ENCODE assay signal across 1 cellular context in genomic region chr5:79702606-79703380, GRCh38.
A peak's percentile ranks its signal among the peaks of the same experiment; 100 is the strongest.
TF ChIP-seq lines count a peak whose summit lies in the region.

No MANE protein-coding gene starts in this region.

TF ChIP-seq in K562, 482 proteins besides CTCF, POLR2A, EP300 and RAD21 (continued from another document):
- TF ChIP-seq ZFP91 (CRISPR knock-in tag; IDR thresholded peaks at IDR 0.05) (no peak), USF2 (CRISPR knock-in tag; IDR thresholded peaks at IDR 0.05) (no peak), CEBPG (CRISPR knock-in tag; IDR thresholded peaks at IDR 0.05) (no peak), CEBPG (tag; conservative IDR thresholded peaks at IDR 0.05 in 1 of 2, IDR thresholded peaks at IDR 0.05 in 1 of 2) (peak; percentile 37 to 38; a peak in 3 of 4 replicates), SIN3A (IDR thresholded peaks at IDR 0.05; ENCODE audit: borderline replicate concordance in 2 of 2, control insufficient read depth in 1 of 2, low read depth in 2 of 2, low read length in 2 of 2) (no peak), SMC3 (conservative IDR thresholded peaks at IDR 0.05; ENCODE audit: insufficient read depth, low read depth, low read length) (peak; percentile 39; the same call in 1 of the 2 replicates), CEBPB (tag; IDR thresholded peaks at IDR 0.05) (peak; percentile 86), PCBP2 (IDR thresholded peaks at IDR 0.05; ENCODE audit: low read depth, low read length, poor library complexity, severe bottlenecking) (no peak), CTCFL (IDR thresholded peaks at IDR 0.05; ENCODE audit: borderline replicate concordance, insufficient read depth, low read depth, low read length, poor library complexity, severe bottlenecking) (peak; percentile 43), LCOR (CRISPR knock-in tag; IDR thresholded peaks at IDR 0.05) (no peak), ZBTB5 (IDR thresholded peaks at IDR 0.05) (no peak), TEAD4 (IDR thresholded peaks at IDR 0.05; ENCODE audit: low read length) (no peak), TEAD4 (CRISPR knock-in tag; IDR thresholded peaks at IDR 0.05; ENCODE audit: borderline replicate concordance) (no peak)
